Comparison of ENCODE assay signal across 15 cellular contexts in genomic region chr5:518721-519120, GRCh38. TPM values are rescaled to one million over a fixed set of nuclear protein-coding genes. Genes with fewer than 3 reads are reported as not detected.
A peak's percentile ranks its signal among the peaks of the same experiment; 100 is the strongest.
DNase-seq lines count a peak whose midpoint lies in the region; ATAC-seq and TF ChIP-seq lines count a peak whose summit lies in the region.
"Had no signal": no experiment of that assay in that cellular context is flagged by ENCODE, and none has a peak within 500 bp of the region (broad histone marks: within the 10 kb centered on the region; RNA-seq: fewer than 3 reads in every experiment).

No MANE protein-coding gene starts in this region.

- ATAC-seq in HG03565 (IDR thresholded peaks at IDR 0.05; ENCODE audit: unreplicated experiment) (no peak), HG03095 (IDR thresholded peaks at IDR 0.05; ENCODE audit: unreplicated experiment) (no peak)

- intact Hi-C loops in MCF 10A (cut with micrococcal nuclease) = no loop called here
- intact Hi-C loops in breast epithelium (cut with DNase I; ENCODE audit: low total_unique reads) = no loop called here
- intact Hi-C loops in PC-9 (cut with micrococcal nuclease; ENCODE audit: unreplicated experiment) = no loop called here

- no peaks in the 10 kb centered on the region for H3F3A ChIP-seq in PC-9 (ENCODE audit: insufficient read depth, low read depth)

- peaks cover 32% of the 10 kb centered on the region for H3K27me3 Mint-ChIP-seq in MCF 10A (ENCODE audit: insufficient read depth, unreplicated experiment)

- H3K36me3 ChIP-seq in breast epithelium (no peaks in the 10 kb centered on the region), PC-9 (ENCODE audit: low read depth) (no peaks in the 10 kb centered on the region)

- H3K9me3 ChIP-seq in breast epithelium = no peaks in the 10 kb centered on the region
- H3K9me3 ChIP-seq in PC-9 (ENCODE audit: insufficient read depth, low read depth) = no peaks in the 10 kb centered on the region

- H3K27me3 ChIP-seq in breast epithelium (peaks cover 0 to 94% of the 10 kb centered on the region in 2 donors), PC-9 (ENCODE audit: insufficient read depth, low read depth) (peaks cover 96% of the 10 kb centered on the region)

- no peak overlapping the region for H3K4me3 ChIP-seq in breast epithelium
- H3K4me3 ChIP-seq in PC-9 = no peak overlapping the region
- H3K4me3 ChIP-seq: GM23248 had no signal

- peak; percentile 32 for DNase-seq in MCF 10A (ENCODE audit: unreplicated experiment)
- DNase-seq in breast epithelium (ENCODE audit: low spot score in 2 of 2) = no peak
- peak in 1 of 2 experiments; percentile 69 for DNase-seq in PC-9
- peak; percentile 80 for DNase-seq in left kidney (ENCODE audit: low read depth, low spot score)
- no peak for DNase-seq in dermis blood vessel endothelial cell
- no peak for DNase-seq in G401 (ENCODE audit: low spot score)
- DNase-seq: 8988T; Calu3; CD4-positive, alpha-beta memory T cell; DMS53; GM23248; NCI-H187; NCI-H526 treated with DMSO at 0.1 percent for 48 hours had no signal

- H3K4me1 ChIP-seq in breast epithelium (peaks cover 0 to under 1% of the 10 kb centered on the region in 2 donors), PC-9 (replicated peaks; ENCODE audit: insufficient read depth) (no peaks in the 10 kb centered on the region)

- no peaks in the 10 kb centered on the region for H3K79me2 ChIP-seq in PC-9 (ENCODE audit: low read depth)

- H3K4me2 ChIP-seq in PC-9 = peak overlapping the region; percentile 9; the same call in 1 of the 2 replicates

- H4K20me1 ChIP-seq in PC-9 (ENCODE audit: insufficient read depth) = no peaks in the 10 kb centered on the region

- BruUV-seq in MCF 10A (replicated peaks; lab: Mats Ljungman, UMichigan) = no TSS peak
- no TSS peak for BruUV-seq in PC-9 (replicated peaks; lab: Mats Ljungman, UMichigan)

- peaks cover 21% of the 10 kb centered on the region for H3K4me1 Mint-ChIP-seq in MCF 10A (ENCODE audit: insufficient read depth, unreplicated experiment)

- H3K27ac ChIP-seq in breast epithelium (no peak overlapping the region), PC-9 (no peak overlapping the region)
- H3K27ac ChIP-seq: GM23248 had no signal

- H3K36me3 Mint-ChIP-seq in MCF 10A (ENCODE audit: insufficient read depth, unreplicated experiment) = no peaks in the 10 kb centered on the region
- H3K36me3 Mint-ChIP-seq: CD4-positive, alpha-beta memory T cell had no signal

- POLR2A ChIA-PET in MCF 10A (lab: Yijun Ruan, JAX) = no interaction called here
- POLR2A ChIA-PET in PC-9 (lab: Charles Lee; ENCODE audit: unreplicated experiment) = interaction anchor here (0.7 kb wide), 1 partner anchor 87 kb away, joined by 3 read pairs; no protein-coding TSS in a partner anchor

- H3K9me2 ChIP-seq in PC-9 (ENCODE audit: insufficient read depth) = no peaks in the 10 kb centered on the region

- TF ChIP-seq POLR2A in breast epithelium (IDR thresholded peaks at IDR 0.05) = no peak

- H2AFZ ChIP-seq in PC-9 = no peak overlapping the region
- H2AFZ ChIP-seq: GM23248 had no signal

- no peak for TF ChIP-seq CTCF in MCF 10A (IDR thresholded peaks at IDR 0.05; ENCODE audit: unreplicated experiment)
- no peak for TF ChIP-seq CTCF in breast epithelium (IDR thresholded peaks at IDR 0.05)
- no peak for TF ChIP-seq CTCF in PC-9 (conservative IDR thresholded peaks at IDR 0.05)

- no peak overlapping the region for H3K27ac Mint-ChIP-seq in MCF 10A (ENCODE audit: low read depth, unreplicated experiment)
- H3K27ac Mint-ChIP-seq: CD4-positive, alpha-beta memory T cell had no signal

- CTCF ChIA-PET in MCF 10A (lab: Yijun Ruan, JAX) (interaction anchor here (0.6 kb wide), 1 partner anchor 367 kb away, joined by 3 read pairs; no protein-coding TSS in a partner anchor), PC-9 (lab: Charles Lee) (no interaction called here)

- in situ Hi-C loops in G401 (cut with HindIII; ENCODE audit: low sequenced_read_pairs) = no loop called here

- peaks cover 14% of the 10 kb centered on the region for H3K9me3 Mint-ChIP-seq in MCF 10A (ENCODE audit: unreplicated experiment)

- H3K4me3 Mint-ChIP-seq in MCF 10A (ENCODE audit: unreplicated experiment) = no peak overlapping the region
- H3K4me3 Mint-ChIP-seq: CD4-positive, alpha-beta memory T cell had no signal

RNA-seq across cellular contexts. Expression of gene SLC9A3, which starts 5.5 kb away (rescaled TPM):
- total RNA-seq in MCF 10A (2022) (0.93 and 1.0 TPM in 2 replicates), breast epithelium (1 to 10 TPM; 1.1 to 5.6 (median 2.3) TPM), PC-9 (2021) (5.2 and 5.6 TPM in 2 replicates), dermis blood vessel endothelial cell (1.5 TPM in 2 replicates)
- 3.6 and 5.1 TPM in 2 replicates for total RNA-seq in G401 (2014; rRNA removed; shearing (Covaris generic))

Comparison
In these comparisons a context has a peak if more than half of its experiments do, and no peak if none do; other contexts are left out.
1. DNase-seq: peak in MCF 10A (single experiment) and left kidney (single experiment); none in breast epithelium (0 of 2), dermis blood vessel endothelial cell (single experiment) and G401 (single experiment).